In the genomic region with DNA sequence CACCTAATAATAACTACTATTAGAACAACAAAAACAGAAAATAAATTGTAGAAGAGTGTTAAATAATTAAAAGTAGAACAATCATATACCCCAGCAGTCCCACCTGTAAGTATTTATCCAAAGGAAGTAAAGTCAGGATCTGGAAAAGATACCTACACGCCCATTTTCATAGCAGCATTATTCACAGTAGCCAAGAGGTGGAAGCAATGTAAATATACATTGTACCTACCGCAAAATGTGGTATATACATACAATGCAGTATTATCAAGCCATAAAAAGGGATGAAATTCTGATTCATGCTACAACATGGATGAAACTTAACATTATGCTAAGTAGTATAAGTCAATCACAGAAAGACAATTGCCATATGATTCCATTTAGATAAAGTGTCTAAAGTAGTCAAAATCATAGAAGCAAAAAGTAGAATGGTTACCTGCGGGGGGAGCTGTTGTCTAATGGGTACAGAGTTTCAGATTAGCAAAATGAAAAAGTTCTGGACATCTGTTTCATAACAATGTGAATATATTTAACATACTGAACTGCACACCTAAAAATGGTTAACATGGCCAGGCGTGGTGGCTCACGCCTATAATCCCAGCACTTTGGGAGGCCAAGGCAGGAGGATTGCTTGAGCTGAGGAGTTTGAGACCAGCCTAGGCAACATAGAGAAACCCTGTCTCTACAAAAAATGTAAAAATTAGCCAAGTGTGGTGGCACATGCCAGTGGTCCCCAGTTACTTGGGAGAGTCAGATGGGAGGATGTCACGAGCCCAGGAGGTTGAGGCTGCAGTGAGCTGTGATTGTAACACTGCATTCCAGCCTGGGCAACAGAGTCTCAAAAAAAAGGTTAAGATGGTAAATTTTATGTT, we compare ENCODE assay signal across 8 cellular contexts. TPM values are rescaled to one million over a fixed set of nuclear protein-coding genes. Genes with fewer than 3 reads are reported as not detected.
DNase-seq lines count a peak whose midpoint lies in the region; ATAC-seq and TF ChIP-seq lines count a peak whose summit lies in the region.

No MANE protein-coding gene starts in this region.

- H3K36me3 ChIP-seq in effector memory CD4-positive, alpha-beta T cell (ENCODE audit: control insufficient read depth, insufficient read depth, low read length), result no peaks in the 10 kb centered on the region
- no peaks in the 10 kb centered on the region for H3K36me3 ChIP-seq in naive thymus-derived CD4-positive, alpha-beta T cell (ENCODE audit: control insufficient read depth in 2 of 3, insufficient read depth in 3 of 3, low read length in 3 of 3)

- no peak overlapping the region for H3K27ac ChIP-seq in effector memory CD4-positive, alpha-beta T cell (ENCODE audit: insufficient read depth, low read length, poor library complexity, severe bottlenecking)
- H3K27ac ChIP-seq in naive thymus-derived CD4-positive, alpha-beta T cell (ENCODE audit: low read depth, low read length), result no peak overlapping the region

- no peak overlapping the region for H3K4me3 ChIP-seq in effector memory CD4-positive, alpha-beta T cell (ENCODE audit: insufficient read depth, low read depth, low read length, poor library complexity, severe bottlenecking)
- no peak overlapping the region for H3K4me3 ChIP-seq in naive thymus-derived CD4-positive, alpha-beta T cell (ENCODE audit: low read length)

- intact Hi-C loops in naive thymus-derived CD4-positive, alpha-beta T cell (cut with micrococcal nuclease), result loop anchor here (1.0 to 5.0 kb wide), 9 partner anchors 51 to 548 kb away; partner anchors contain the start of gene CCM2 (in 1 of the 2)

- ATAC-seq in GM21528 (IDR thresholded peaks at IDR 0.05; ENCODE audit: low FRiP score, unreplicated experiment), result peak; percentile 61
- ATAC-seq in activated CD4-positive, CD25-positive, alpha-beta regulatory T cell treated with anti-CD3 and anti-CD28 coated beads, Interleukin-2, amount 50 U/mL, for 24 hours, result peak; percentile 53 to 76
- ATAC-seq in naive thymus-derived CD4-positive, alpha-beta T cell, result peak; percentile 90

- CTCF ChIA-PET in naive thymus-derived CD4-positive, alpha-beta T cell (lab: Charles Lee), result interaction anchor here (0.6 to 1.3 kb wide), 5 partner anchors 15 to 334 kb away, joined by 3 to 8 read pairs (median 3); partner anchors contain the start of gene H2AZ2

- POLR2A ChIA-PET in naive thymus-derived CD4-positive, alpha-beta T cell (lab: Charles Lee), result interaction anchor here (0.8 to 1.5 kb wide), 3 partner anchors 14 to 297 kb away, joined by 3 to 14 read pairs (median 4); partner anchors contain the start of genes DDX56 and H2AZ2

- H3K4me1 ChIP-seq in effector memory CD4-positive, alpha-beta T cell (ENCODE audit: control insufficient read depth, insufficient read depth, low read length, poor library complexity, severe bottlenecking), result no peaks in the 10 kb centered on the region
- peaks cover 0 to 4% of the 10 kb centered on the region in 2 donors for H3K4me1 ChIP-seq in naive thymus-derived CD4-positive, alpha-beta T cell (ENCODE audit: control insufficient read depth in 2 of 2, insufficient read depth in 2 of 2, low read length in 2 of 2)

- DNase-seq in AG09319 (ENCODE audit: extremely low read depth, low read depth), result no peak
- peak; percentile 19 to 52 for DNase-seq in NCI-H446 (lab: John Stamatoyannopoulos, UW)
- peak in 2 of 3 donors; percentile 26 to 45 for DNase-seq in effector memory CD4-positive, alpha-beta T cell
- peak in 7 of 9 donors; percentile 35 to 63 (median 60) for DNase-seq in naive thymus-derived CD4-positive, alpha-beta T cell
- no peak for DNase-seq in AG20443 (ENCODE audit: low spot score)
- no peak for DNase-seq in AG08396 (ENCODE audit: low spot score)

- H3K27ac Mint-ChIP-seq in naive thymus-derived CD4-positive, alpha-beta T cell, result peak overlapping the region in 3 of 9 donors; percentile 6 to 71 (median 25)

- H3K4me1 Mint-ChIP-seq in naive thymus-derived CD4-positive, alpha-beta T cell, result peaks cover 0 to 18% (median 6%) of the 10 kb centered on the region in 7 donors

- H3K27me3 ChIP-seq in effector memory CD4-positive, alpha-beta T cell (replicated peaks; ENCODE audit: control insufficient read depth, insufficient read depth, low read length, poor library complexity, severe bottlenecking), result no peaks in the 10 kb centered on the region
- no peaks in the 10 kb centered on the region for H3K27me3 ChIP-seq in naive thymus-derived CD4-positive, alpha-beta T cell (ENCODE audit: control insufficient read depth in 2 of 2, insufficient read depth in 2 of 2, low read length in 2 of 2)

- H3K27me3 Mint-ChIP-seq in naive thymus-derived CD4-positive, alpha-beta T cell, result peaks cover 0 to 9% (median 0%) of the 10 kb centered on the region in 5 donors

- TF ChIP-seq CTCF in AG09319 (IDR thresholded peaks at IDR 0.05; ENCODE audit: low read depth, low read length), result peak; percentile 65

- no peaks in the 10 kb centered on the region for H3K36me3 Mint-ChIP-seq in naive thymus-derived CD4-positive, alpha-beta T cell

- H3K9me3 ChIP-seq in effector memory CD4-positive, alpha-beta T cell (ENCODE audit: control insufficient read depth, low read length), result no peaks in the 10 kb centered on the region
- H3K9me3 ChIP-seq in naive thymus-derived CD4-positive, alpha-beta T cell (ENCODE audit: control insufficient read depth in 2 of 3, low read length in 3 of 3), result no peaks in the 10 kb centered on the region

- no peaks in the 10 kb centered on the region for H3K9me3 Mint-ChIP-seq in naive thymus-derived CD4-positive, alpha-beta T cell

- H3K4me3 Mint-ChIP-seq in naive thymus-derived CD4-positive, alpha-beta T cell, result no peak overlapping the region

RNA-seq across cellular contexts. Expression of gene TMED4, which starts 6.0 kb away (rescaled TPM):
- 10 to 100 TPM; 70.0 to 98.5 (median 95.3) TPM for total RNA-seq in naive thymus-derived CD4-positive, alpha-beta T cell
- polyA plus RNA-seq in naive thymus-derived CD4-positive, alpha-beta T cell, result 10 to 100 TPM; 61.6 to 93.7 TPM

RNA-seq across cellular contexts. Expression of gene DDX56, which starts 14.4 kb away (rescaled TPM):
- total RNA-seq in naive thymus-derived CD4-positive, alpha-beta T cell, result 100 to 1,000 TPM in 2 of 5 experiments, 10 to 100 TPM in 3; 82.8 to 124 (median 100.0) TPM
- 10 to 100 TPM; 43.6 to 65.1 TPM for polyA plus RNA-seq in naive thymus-derived CD4-positive, alpha-beta T cell

RNA-seq across cellular contexts. Expression of gene OGDH, which starts 18.4 kb away (rescaled TPM):
- total RNA-seq in naive thymus-derived CD4-positive, alpha-beta T cell, result 100 to 1,000 TPM in 1 of 5 experiments, 10 to 100 TPM in 4; 43.1 to 122 (median 66.3) TPM
- polyA plus RNA-seq in naive thymus-derived CD4-positive, alpha-beta T cell, result 10 to 100 TPM; 20.3 to 25.0 TPM

RNA-seq across cellular contexts. Expression of gene NPC1L1, which starts 46.9 kb away (rescaled TPM):
- under 1 TPM in 4 of 5 experiments, not detected in 1; 0.11 to 0.32 (median 0.21) TPM for total RNA-seq in naive thymus-derived CD4-positive, alpha-beta T cell
- polyA plus RNA-seq in naive thymus-derived CD4-positive, alpha-beta T cell, result not detected

Comparison
In these comparisons a context has a peak if more than half of its experiments do, and no peak if none do; other contexts are left out.
1. DNase-seq: peak in NCI-H446 (2 of 2), effector memory CD4-positive, alpha-beta T cell (2 of 3) and naive thymus-derived CD4-positive, alpha-beta T cell (7 of 9); none in AG09319 (single experiment), AG20443 (single experiment) and AG08396 (single experiment).
2. Peak in every context shown above with its lines, with median percentiles within 50 percentile points of each other: ATAC-seq.